19 cellular contexts compared by ENCODE assay signal in the genomic region with DNA sequence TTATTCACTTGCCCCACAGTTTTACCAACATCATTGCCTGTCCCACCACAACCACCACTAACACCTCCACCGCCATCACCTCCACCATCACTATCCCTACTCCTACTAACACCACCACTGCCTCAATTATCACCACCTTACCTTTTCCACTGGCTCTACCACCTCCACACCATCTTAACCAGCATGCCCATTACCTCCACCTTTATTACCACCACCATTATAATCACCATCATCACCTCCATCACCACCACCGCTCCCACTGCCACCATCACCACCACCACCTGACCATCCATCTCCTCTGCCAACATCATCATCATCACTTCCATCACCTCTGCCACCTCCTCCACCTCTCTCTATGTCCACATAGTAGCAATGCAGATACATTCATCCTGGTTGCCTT.
DNase-seq lines count a peak whose midpoint lies in the region; ATAC-seq, FAIRE-seq and TF ChIP-seq lines count a peak whose summit lies in the region.
"Had no signal": no experiment of that assay in that cellular context is flagged by ENCODE, and none has a peak within 500 bp of the region (broad histone marks: within the 10 kb centered on the region; RNA-seq: fewer than 3 reads in every experiment).

No MANE protein-coding gene starts in this region.

- RAD21 ChIA-PET in GM12878 (lab: Charles Lee; ENCODE audit: unreplicated experiment) = no interaction called here

- no peaks in the 10 kb centered on the region for H3K36me3 ChIP-seq in ACC112 (ENCODE audit: insufficient read depth, low read length)
- H3K36me3 ChIP-seq in GM12878 (ENCODE audit: control insufficient read depth in 2 of 2, insufficient read depth in 2 of 2, low read length in 1 of 2) = no peaks in the 10 kb centered on the region
- H3K36me3 ChIP-seq in mesendoderm (ENCODE audit: control insufficient read depth, insufficient read depth, low read length) = no peaks in the 10 kb centered on the region
- H3K36me3 ChIP-seq: Peyer's patch had no signal

- SMC1A ChIA-PET in GM12878 (lab: Charles Lee; ENCODE audit: uncharacterized antibody, unreplicated experiment) = no interaction called here

- no peak overlapping the region for H3K4me3 Mint-ChIP-seq in activated T-cell treated with anti-CD3 and anti-CD28 coated beads, Interleukin-2, amount 50 U/mL, for 24 hours
- H3K4me3 Mint-ChIP-seq: CD14-positive monocyte had no signal

- no peaks in the 10 kb centered on the region for H4K20me1 ChIP-seq in GM12878 (ENCODE audit: control insufficient read depth, insufficient read depth)

- H3K27ac ChIP-seq in ACC112 (ENCODE audit: low read depth, low read length) (peak overlapping the region; percentile 89), GM12878 (ENCODE audit: control insufficient read depth, insufficient read depth) (no peak overlapping the region), mesendoderm (ENCODE audit: low read depth, low read length) (no peak overlapping the region)
- H3K27ac ChIP-seq: HL-60, Peyer's patch had no signal

- no peak overlapping the region for H3K4me2 ChIP-seq in GM12878 (ENCODE audit: control insufficient read depth, insufficient read depth)
- no peak overlapping the region for H3K4me2 ChIP-seq in mesendoderm (ENCODE audit: low read length)

- H3K27me3 Mint-ChIP-seq in activated T-cell treated with anti-CD3 and anti-CD28 coated beads, Interleukin-2, amount 50 U/mL, for 24 hours = peaks cover 36% of the 10 kb centered on the region

- no peak for TF ChIP-seq RAD21 in GM12878 (IDR thresholded peaks at IDR 0.05; ENCODE audit: insufficient read depth, low read depth, low read length)

- DNase-seq in NCI-H226 (peak; percentile 1), GM12878 (ENCODE audit: low read depth, low spot score) (no peak), mesendoderm (no peak), GM19238 (ENCODE audit: insufficient read length, low spot score) (no peak), NCI-H524 (lab: John Stamatoyannopoulos, UW) (no peak)
- DNase-seq in activated T-cell treated with anti-CD3 and anti-CD28 coated beads, Interleukin-2, amount 50 U/mL, for 24 hours = no peak
- DNase-seq: GDM1, NCI-H1417 treated with DMSO at 0.1 percent for 48 hours, NCI-H2081, NCI-H510A treated with DMSO at 0.1 percent for 48 hours, Peyer's patch, SHP77 treated with DMSO at 0.1 percent for 48 hours had no signal

- H3K27ac Mint-ChIP-seq in activated T-cell treated with anti-CD3 and anti-CD28 coated beads, Interleukin-2, amount 50 U/mL, for 24 hours = no peak overlapping the region
- H3K27ac Mint-ChIP-seq: CD14-positive monocyte had no signal

- no peak overlapping the region for H3K9ac ChIP-seq in GM12878 (ENCODE audit: control insufficient read depth, insufficient read depth, low read length)
- H3K9ac ChIP-seq in mesendoderm (ENCODE audit: low read length) = no peak overlapping the region

- H3K9me3 ChIP-seq in GM12878 (replicated peaks; ENCODE audit: control insufficient read depth, insufficient read depth, low read length) = no peaks in the 10 kb centered on the region
- H3K9me3 ChIP-seq: Peyer's patch had no signal

- in situ Hi-C loops in GM12878 (cut with MboI) = no loop called here

- no peak overlapping the region for H2BK15ac ChIP-seq in mesendoderm (replicated peaks; ENCODE audit: low read depth)

- no peaks in the 10 kb centered on the region for H3K27me3 ChIP-seq in ACC112 (ENCODE audit: insufficient read depth, low read length)
- H3K27me3 ChIP-seq in GM12878 (replicated peaks in 1 of 2; ENCODE audit: control insufficient read depth in 2 of 2, insufficient read depth in 2 of 2, low read length in 1 of 2) = peaks cover 0 to 3% of the 10 kb centered on the region in 2 experiments; a peak in 2 of 4 replicates
- no peaks in the 10 kb centered on the region for H3K27me3 ChIP-seq in mesendoderm (ENCODE audit: insufficient read depth, low read length, poor library complexity)
- H3K27me3 ChIP-seq: Peyer's patch had no signal

- no peak overlapping the region for H4K5ac ChIP-seq in mesendoderm (ENCODE audit: low read length)

- H3K18ac ChIP-seq in mesendoderm (ENCODE audit: low read length) = no peak overlapping the region

- TF ChIP-seq CTCF in GM12878 (IDR thresholded peaks at IDR 0.05 in 2 of 3, conservative IDR thresholded peaks at IDR 0.05 in 1 of 3; ENCODE audit: control insufficient read depth in 2 of 3, extremely low read depth in 1 of 3, insufficient read depth in 1 of 3, low read depth in 3 of 3, low read length in 3 of 3) = no peak

- no peak overlapping the region for H4K8ac ChIP-seq in mesendoderm (ENCODE audit: low read depth, low read length)

- FAIRE-seq in GM12878 (lab: Jason Lieb, UNC) = no peak
- FAIRE-seq: GM12891, GM18507, K562 had no signal

- CTCF ChIA-PET in GM12878 (lab: Yijun Ruan, JAX) = no interaction called here

- peak overlapping the region; percentile 12 for H3K56ac ChIP-seq in mesendoderm (ENCODE audit: low read length)

- no peak overlapping the region for H2BK5ac ChIP-seq in mesendoderm (ENCODE audit: low read length)

- POLR2A ChIA-PET in GM12878 (lab: Charles Lee) = no interaction called here

- intact Hi-C loops in GM12878 (cut with micrococcal nuclease; ENCODE audit: unreplicated experiment) = no loop called here

- H2AFZ ChIP-seq in ACC112 (ENCODE audit: low read length, unreplicated experiment) = no peak overlapping the region
- no peak overlapping the region for H2AFZ ChIP-seq in GM12878 (ENCODE audit: control insufficient read depth, low read depth, low read length)

- H3K4me3 ChIP-seq in ACC112 (ENCODE audit: low read depth, low read length) (no peak overlapping the region), GM12878 (no peak overlapping the region), mesendoderm (ENCODE audit: low read length) (no peak overlapping the region)
- H3K4me3 ChIP-seq: K562, Peyer's patch had no signal

- ATAC-seq in GM12878 (no peak), GM21737 (IDR thresholded peaks at IDR 0.05; ENCODE audit: unreplicated experiment) (no peak)
- ATAC-seq: K562 had no signal

- TF ChIP-seq EP300 in GM12878 (IDR thresholded peaks at IDR 0.05; ENCODE audit: borderline replicate concordance in 1 of 2, control insufficient read depth in 1 of 2, low read depth in 2 of 2, low read length in 2 of 2) = no peak

- H3K9me3 Mint-ChIP-seq in activated T-cell treated with anti-CD3 and anti-CD28 coated beads, Interleukin-2, amount 50 U/mL, for 24 hours = no peaks in the 10 kb centered on the region
- H3K9me3 Mint-ChIP-seq: CD14-positive monocyte had no signal

- H3K79me2 ChIP-seq in ACC112 (ENCODE audit: control insufficient read depth, insufficient read depth, low read length, unreplicated experiment) = no peaks in the 10 kb centered on the region
- H3K79me2 ChIP-seq in GM12878 (ENCODE audit: control insufficient read depth, insufficient read depth, low read length) = no peaks in the 10 kb centered on the region
- H3K79me2 ChIP-seq in mesendoderm (ENCODE audit: control insufficient read depth, insufficient read depth, low read length) = no peaks in the 10 kb centered on the region

- peak overlapping the region; percentile 2 for H2AK5ac ChIP-seq in mesendoderm (ENCODE audit: low read length)

- no peak overlapping the region for H3K4ac ChIP-seq in mesendoderm (ENCODE audit: low read depth, low read length)

- H3K23ac ChIP-seq in mesendoderm (ENCODE audit: low read length) = no peak overlapping the region

- WGBS in GM12878 (ENCODE audit: insufficient coverage, insufficient replicate concordance, low lambda C conversion rate, missing lambda C conversion rate) = 6% methylated on average over 2 of the region's 2 CpGs
- no CpG with 5 or more reads among the region's 2 CpGs for WGBS in mesendoderm (ENCODE audit: extremely low coverage, insufficient coverage, low lambda C conversion rate)

- no peaks in the 10 kb centered on the region for H3K36me3 Mint-ChIP-seq in activated T-cell treated with anti-CD3 and anti-CD28 coated beads, Interleukin-2, amount 50 U/mL, for 24 hours (ENCODE audit: low read depth)
- H3K36me3 Mint-ChIP-seq: CD14-positive monocyte had no signal

- no TSS peak for BruUV-seq in GM12878 (replicated peaks; lab: Mats Ljungman, UMichigan)

- no peak overlapping the region for H2BK120ac ChIP-seq in mesendoderm (ENCODE audit: low read depth, low read length)

- H3K4me1 ChIP-seq in ACC112 (ENCODE audit: control insufficient read depth, insufficient read depth, low read length, unreplicated experiment) (peaks cover 93% of the 10 kb centered on the region), GM12878 (ENCODE audit: control insufficient read depth, insufficient read depth, low read length) (no peaks in the 10 kb centered on the region), mesendoderm (ENCODE audit: control insufficient read depth, low read depth, low read length) (peaks cover 5% of the 10 kb centered on the region)
- H3K4me1 ChIP-seq: Peyer's patch had no signal

- peaks cover 13% of the 10 kb centered on the region for H3K4me1 Mint-ChIP-seq in activated T-cell treated with anti-CD3 and anti-CD28 coated beads, Interleukin-2, amount 50 U/mL, for 24 hours (ENCODE audit: low read depth)

- H3K79me1 ChIP-seq in mesendoderm (ENCODE audit: low read length) = no peaks in the 10 kb centered on the region

- no peak for TF ChIP-seq POLR2A in GM12878 (IDR thresholded peaks at IDR 0.05; ENCODE audit: low read depth, low read length)

TF ChIP-seq in GM12878, 131 proteins besides CTCF, POLR2A, EP300 and RAD21:
- TF ChIP-seq NR2C2 (IDR thresholded peaks at IDR 0.05; ENCODE audit: borderline replicate concordance, control insufficient read depth, insufficient read length, low read depth) (no peak), SMAD5 (IDR thresholded peaks at IDR 0.05; ENCODE audit: low read depth) (no peak), ETV6 (conservative IDR thresholded peaks at IDR 0.05 in 1 of 2, IDR thresholded peaks at IDR 0.05 in 1 of 2; ENCODE audit: borderline replicate concordance in 1 of 2, low read depth in 1 of 2) (no peak), ZZZ3 (IDR thresholded peaks at IDR 0.05; ENCODE audit: control insufficient read depth, insufficient read length, low read depth) (no peak), FOXK2 (IDR thresholded peaks at IDR 0.05) (peak; percentile 26; the same call in 1 of the 2 replicates)
